Comparison of ENCODE assay signal across 7 cellular contexts in the genomic region with DNA sequence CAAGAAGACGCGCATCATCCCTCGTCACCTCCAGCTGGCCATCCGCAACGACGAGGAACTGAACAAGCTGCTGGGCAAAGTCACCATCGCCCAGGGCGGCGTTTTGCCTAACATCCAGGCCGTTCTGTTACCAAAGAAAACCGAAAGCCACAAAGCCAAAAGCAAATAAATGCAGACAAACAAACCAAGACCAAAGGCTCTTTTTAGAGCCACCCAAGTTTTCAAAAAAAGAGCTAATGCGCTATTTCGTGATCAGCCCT. TPM values are rescaled to one million over a fixed set of nuclear protein-coding genes. Genes with fewer than 3 reads are reported as not detected.
DNase-seq lines count a peak whose midpoint lies in the region; ATAC-seq and TF ChIP-seq lines count a peak whose summit lies in the region.
"Not testable (repeated sequence)": the region's sequence is repeated elsewhere in the genome, so short reads cannot be mapped to it uniquely, and the experiment has no call there.
"Had no signal": no experiment of that assay in that cellular context is flagged by ENCODE, and none has a peak within 500 bp of the region (broad histone marks: within the 10 kb centered on the region; RNA-seq: fewer than 3 reads in every experiment).

No MANE protein-coding gene starts in this region.

- peak overlapping the region; percentile 99 for H3K18ac ChIP-seq in mesenchymal stem cell (ENCODE audit: low read depth in 1 of 2, low read length in 2 of 2)

- not testable (repeated sequence) for H3K79me1 ChIP-seq in mesenchymal stem cell (replicated peaks; ENCODE audit: low read length, poor library complexity, severe bottlenecking)

- not testable (repeated sequence) for TF ChIP-seq CTCF in CD4-positive, alpha-beta T cell (IDR thresholded peaks at IDR 0.05); HL-60 (IDR thresholded peaks at IDR 0.05; ENCODE audit: insufficient read depth, low read length); WI38 (IDR thresholded peaks at IDR 0.05; ENCODE audit: low read depth, low read length); esophagus squamous epithelium (IDR thresholded peaks at IDR 0.05)

- H3K36me3 ChIP-seq in esophagus squamous epithelium; mesenchymal stem cell (ENCODE audit: control insufficient read depth in 1 of 2, insufficient read depth in 2 of 2, low read depth in 1 of 2, low read length in 2 of 2); stomach smooth muscle (ENCODE audit: control insufficient read depth in 2 of 2, insufficient read depth in 2 of 2, low read length in 2 of 2): not testable (repeated sequence)

- 0% methylated on average over 3 to 7 of the region's 13 CpGs for WGBS in esophagus squamous epithelium, 2 donors
- 1% methylated on average over 12 of the region's 13 CpGs for WGBS in mesenchymal stem cell

- H3K4me3 ChIP-seq in HL-60 (replicated peaks; ENCODE audit: insufficient read depth, low read length) (peak overlapping the region; percentile 44), WI38 (ENCODE audit: low read depth, low read length) (peak overlapping the region; percentile 61), esophagus squamous epithelium (peak overlapping the region; percentile 39 to 75 (median 62)), mesenchymal stem cell (ENCODE audit: insufficient read depth in 1 of 2, low read depth in 1 of 2, low read length in 2 of 2) (peak overlapping the region; percentile 68 to 79), stomach smooth muscle (ENCODE audit: low read length in 2 of 2) (peak overlapping the region; percentile 66 to 89)

- not testable (repeated sequence) for H3K23ac ChIP-seq in mesenchymal stem cell (ENCODE audit: low read length in 2 of 2)

- H3K9me3 Mint-ChIP-seq in CD4-positive, alpha-beta T cell, result not testable (repeated sequence)

- H3K14ac ChIP-seq in mesenchymal stem cell (ENCODE audit: low read length in 2 of 2), result peak overlapping the region in 1 of 2 experiments; percentile 99

- POLR2A ChIA-PET in CD4-positive, alpha-beta T cell (lab: Charles Lee), result interaction anchor here (0.6 to 6.7 kb wide), 49 partner anchors 7 to 1088 kb away, joined by 3 to 259 read pairs (median 11); partner anchors contain the start of genes ANP32E, APH1A, BOLA1 and CERS2

- not testable (repeated sequence) for H2BK120ac ChIP-seq in mesenchymal stem cell (ENCODE audit: low read depth, low read length)

- peak overlapping the region; percentile 92 for H4K91ac ChIP-seq in mesenchymal stem cell (ENCODE audit: low read length)

- H3K4ac ChIP-seq in mesenchymal stem cell (ENCODE audit: low read depth in 1 of 2, low read length in 2 of 2), result peak overlapping the region; percentile 86 to 91

- ATAC-seq in CD4-positive, alpha-beta T cell (ENCODE audit: poor library complexity), result not testable (repeated sequence)

- H3K9ac ChIP-seq in mesenchymal stem cell (ENCODE audit: low read length) (peak overlapping the region; percentile 98), stomach smooth muscle (ENCODE audit: low read length in 2 of 2) (peak overlapping the region; percentile 82 to 98)

- H3K27ac Mint-ChIP-seq in CD4-positive, alpha-beta T cell, result not testable (repeated sequence)

- not testable (repeated sequence) for H4K8ac ChIP-seq in mesenchymal stem cell (ENCODE audit: low read length)

- H3K4me1 Mint-ChIP-seq in CD4-positive, alpha-beta T cell (ENCODE audit: low read depth), result not testable (repeated sequence)

- not testable (repeated sequence) for H3K9me3 ChIP-seq in CD4-positive, alpha-beta T cell (ENCODE audit: control insufficient read depth, low read length); esophagus squamous epithelium; mesenchymal stem cell (ENCODE audit: control insufficient read depth, low read length); stomach smooth muscle (ENCODE audit: control insufficient read depth in 2 of 2, low read length in 2 of 2)

- not testable (repeated sequence) for H2BK15ac ChIP-seq in mesenchymal stem cell (ENCODE audit: low read depth, poor library complexity, severe bottlenecking)

- not testable (repeated sequence) for H2BK5ac ChIP-seq in mesenchymal stem cell (ENCODE audit: low read depth, low read length, poor library complexity, severe bottlenecking)

- H2AK5ac ChIP-seq in mesenchymal stem cell (ENCODE audit: low read length, severe bottlenecking), result not testable (repeated sequence)

- not testable (repeated sequence) for H3K27me3 ChIP-seq in CD4-positive, alpha-beta T cell (ENCODE audit: control insufficient read depth, insufficient read depth, low read length); HL-60 (ENCODE audit: insufficient read depth, poor library complexity, severe bottlenecking); esophagus squamous epithelium; mesenchymal stem cell (ENCODE audit: control insufficient read depth in 1 of 2, insufficient read depth in 1 of 2, low read length in 2 of 2); stomach smooth muscle (ENCODE audit: control insufficient read depth in 1 of 2, insufficient read depth in 2 of 2, low read length in 2 of 2)

- not testable (repeated sequence) for H2AFZ ChIP-seq in mesenchymal stem cell (ENCODE audit: low read depth, low read length)

- TF ChIP-seq POLR2A in esophagus squamous epithelium (IDR thresholded peaks at IDR 0.05), result peak in 1 of 4 donors; percentile 83

- not testable (repeated sequence) for H3K36me3 Mint-ChIP-seq in CD4-positive, alpha-beta T cell (ENCODE audit: low read depth)

- H3K27ac ChIP-seq in CD4-positive, alpha-beta T cell (ENCODE audit: low read depth, low read length), result peak overlapping the region; percentile 96
- H3K27ac ChIP-seq in HL-60 (replicated peaks) (peak overlapping the region; percentile 98), esophagus squamous epithelium (peak overlapping the region; percentile 94 to 100 (median 99)), mesenchymal stem cell (ENCODE audit: low read length, poor library complexity, severe bottlenecking) (peak overlapping the region; percentile 79), stomach smooth muscle (ENCODE audit: low read length) (peak overlapping the region; percentile 99)

- H3K4me1 ChIP-seq in esophagus squamous epithelium, result peaks cover 8 to 48% (median 14%) of the 10 kb centered on the region in 3 donors
- H3K4me1 ChIP-seq in mesenchymal stem cell (ENCODE audit: control insufficient read depth, insufficient read depth, low read depth, low read length), result not testable (repeated sequence)
- H3K4me1 ChIP-seq in stomach smooth muscle (ENCODE audit: control insufficient read depth, insufficient read depth, low read length), result peaks cover 12% of the 10 kb centered on the region

- CTCF ChIA-PET in CD4-positive, alpha-beta T cell (lab: Charles Lee), result interaction anchor here (1.2 to 1.8 kb wide), 3 partner anchors 13 to 43 kb away, joined by 4 to 5 read pairs (median 4); partner anchors contain the start of gene BOLA1

- not testable (repeated sequence) for H3K27me3 Mint-ChIP-seq in CD4-positive, alpha-beta T cell

- DNase-seq in CD4-positive, alpha-beta T cell; HL-60 (ENCODE audit: low read depth in 1 of 2, low spot score in 1 of 2); esophagus squamous epithelium (lab: John Stamatoyannopoulos, UW); mesenchymal stem cell: not testable (repeated sequence)

- not testable (repeated sequence) for H3K4me3 Mint-ChIP-seq in CD4-positive, alpha-beta T cell

- intact Hi-C loops in CD4-positive, alpha-beta T cell (cut with DNase I, micrococcal nuclease); esophagus squamous epithelium (cut with DNase I): not testable (repeated sequence)

- H2BK12ac ChIP-seq in mesenchymal stem cell (ENCODE audit: low read length in 2 of 2), result not testable (repeated sequence)

- peak overlapping the region; percentile 78 for H3K4me2 ChIP-seq in mesenchymal stem cell (ENCODE audit: low read length, poor library complexity, severe bottlenecking)

RNA-seq across cellular contexts. Expression of gene BOLA1, which starts 12.2 kb away (rescaled TPM):
- 1 to 10 TPM; 4.6 to 6.4 TPM for total RNA-seq in CD4-positive, alpha-beta T cell
- total RNA-seq in esophagus squamous epithelium, result 10 to 100 TPM; 11.0 to 31.7 (median 23.4) TPM
- 5.0 TPM for polyA plus RNA-seq in mesenchymal stem cell (2013, experiment 1 of 2)
- 4.4 TPM for polyA plus RNA-seq in mesenchymal stem cell (2013, experiment 2 of 2)

RNA-seq across cellular contexts. Expression of gene SV2A, which starts 30.5 kb away (rescaled TPM):
- total RNA-seq in CD4-positive, alpha-beta T cell, result 1 to 10 TPM; 2.5 to 2.9 TPM
- total RNA-seq in esophagus squamous epithelium, result 1 to 10 TPM in 2 of 4 donors, under 1 TPM in 2; 0.11 to 2.1 (median 1.1) TPM
- polyA plus RNA-seq in mesenchymal stem cell (2013, experiment 1 of 2), result 44.6 TPM
- 44.3 TPM for polyA plus RNA-seq in mesenchymal stem cell (2013, experiment 2 of 2)
- total RNA-seq: HT-29 had no signal

RNA-seq across cellular contexts. Expression of gene SF3B4, which starts 40.5 kb away (rescaled TPM):
- 10 to 100 TPM; 38.0 to 38.6 TPM for total RNA-seq in CD4-positive, alpha-beta T cell
- total RNA-seq in esophagus squamous epithelium, result 10 to 100 TPM in 3 of 4 donors, 1 to 10 TPM in 1; 7.6 to 16.9 (median 14.1) TPM
- polyA plus RNA-seq in mesenchymal stem cell (2013, experiment 1 of 2), result 76.7 TPM
- 78.0 TPM for polyA plus RNA-seq in mesenchymal stem cell (2013, experiment 2 of 2)

RNA-seq across cellular contexts. Expression of gene MTMR11, which starts 49.6 kb away (rescaled TPM):
- under 1 TPM; 0.49 to 0.70 TPM for total RNA-seq in CD4-positive, alpha-beta T cell
- total RNA-seq in esophagus squamous epithelium, result 10 to 100 TPM in 2 of 4 donors, 1 to 10 TPM in 2; 3.9 to 13.5 (median 10.6) TPM
- 5.1 TPM for polyA plus RNA-seq in mesenchymal stem cell (2013, experiment 1 of 2)
- 5.3 TPM for polyA plus RNA-seq in mesenchymal stem cell (2013, experiment 2 of 2)
